8 cellular contexts compared by ENCODE assay signal in genomic region chr7:142385528-142386340, GRCh38.
A peak's percentile ranks its signal among the peaks of the same experiment; 100 is the strongest.
DNase-seq lines count a peak whose midpoint lies in the region; ATAC-seq and TF ChIP-seq lines count a peak whose summit lies in the region.

No MANE protein-coding gene starts in this region.

- H3K36me3 Mint-ChIP-seq in T-helper 2 cell treated with Interferon-gamma antibody and Interleukin-4, amounts not matched to agents 5 μg/mL and 100 μg/mL, for 36 hours (ENCODE audit: low read depth), result no peaks in the 10 kb centered on the region

- intact Hi-C loops in Right ventricle myocardium inferior (cut with DNase I) (no loop called here), cardiac septum (cut with DNase I) (no loop called here), HCT116 (cut with micrococcal nuclease) (loop anchor here (5.0 kb wide), 1 partner anchor 97 kb away; no protein-coding TSS in a partner anchor), dorsolateral prefrontal cortex (cut with DNase I) (loop anchor here in 1 of 2 donors (1.0 to 5.0 kb wide), 2 partner anchors 26 to 72 kb away; no protein-coding TSS in a partner anchor), aorta (cut with DNase I) (no loop called here)

- ATAC-seq in Right ventricle myocardium inferior, result peak; percentile 81
- peak; percentile 96 for ATAC-seq in HCT116
- ATAC-seq in aorta (ENCODE audit: low FRiP score), result peak; percentile 8

- no peak overlapping the region for H3K4me2 ChIP-seq in HCT116 (ENCODE audit: low read length)

- CTCF ChIA-PET in HCT116 (lab: Charles Lee), result interaction anchor here (0.5 to 1.6 kb wide), 4 partner anchors 47 to 410 kb away, joined by 3 to 4 read pairs (median 3); no protein-coding TSS in a partner anchor

- no peak overlapping the region for H3K27ac ChIP-seq in HCT116 (ENCODE audit: low read depth, low read length)
- peak overlapping the region in 4 of 59 donors; percentile 3 to 56 (median 26) for H3K27ac ChIP-seq in dorsolateral prefrontal cortex
- no peak overlapping the region for H3K27ac ChIP-seq in aorta (ENCODE audit: low read depth in 1 of 2, low read length in 2 of 2)

- H3K79me2 ChIP-seq in HCT116 (ENCODE audit: insufficient read depth, low read length), result no peaks in the 10 kb centered on the region

- no peaks in the 10 kb centered on the region for H3K27me3 ChIP-seq in HCT116 (ENCODE audit: insufficient read depth, low read length)
- H3K27me3 ChIP-seq in MG63, result no peaks in the 10 kb centered on the region
- no peaks in the 10 kb centered on the region for H3K27me3 ChIP-seq in dorsolateral prefrontal cortex
- no peaks in the 10 kb centered on the region for H3K27me3 ChIP-seq in aorta (ENCODE audit: control insufficient read depth in 1 of 2, insufficient read depth in 2 of 2, low read length in 1 of 2)

- peak overlapping the region; percentile 72 for H3K27ac Mint-ChIP-seq in T-helper 2 cell treated with Interferon-gamma antibody and Interleukin-4, amounts not matched to agents 5 μg/mL and 100 μg/mL, for 36 hours

- peak; percentile 66 to 88 (median 85) for TF ChIP-seq CTCF in HCT116 (IDR thresholded peaks at IDR 0.05 in 2 of 3, conservative IDR thresholded peaks at IDR 0.05 in 1 of 3; ENCODE audit: borderline replicate concordance in 1 of 3, insufficient read depth in 1 of 3, low read depth in 2 of 3, low read length in 2 of 3)
- peak in 54 of 56 donors; percentile 40 to 78 (median 60) for TF ChIP-seq CTCF in dorsolateral prefrontal cortex (IDR thresholded peaks at IDR 0.05 in 54 of 56, conservative IDR thresholded peaks at IDR 0.05 in 2 of 56; ENCODE audit: low read depth in 1 of 56, partially characterized antibody in 56 of 56)

- peak overlapping the region; percentile 65 for H3K4me3 Mint-ChIP-seq in T-helper 2 cell treated with Interferon-gamma antibody and Interleukin-4, amounts not matched to agents 5 μg/mL and 100 μg/mL, for 36 hours

- RAD21 ChIA-PET in HCT116 (lab: Charles Lee; ENCODE audit: low non-redundant PET in 1 of 2, low total read pairs in 2 of 2, uncharacterized antibody in 2 of 2, unreplicated experiment in 2 of 2), result no interaction called here

- peak overlapping the region; percentile 43 for H2AFZ ChIP-seq in HCT116 (ENCODE audit: low read depth, low read length, poor library complexity, severe bottlenecking)

- H3K27me3 Mint-ChIP-seq in T-helper 2 cell treated with Interferon-gamma antibody and Interleukin-4, amounts not matched to agents 5 μg/mL and 100 μg/mL, for 36 hours (ENCODE audit: low read depth), result peaks cover 1% of the 10 kb centered on the region

- DNase-seq in Right ventricle myocardium inferior (ENCODE audit: missing footprints), result no peak
- DNase-seq in cardiac septum (ENCODE audit: low spot score), result no peak
- peak; percentile 72 for DNase-seq in HCT116 (ENCODE audit: low read depth, low spot score)
- peak; percentile 23 for DNase-seq in MG63
- DNase-seq in T-helper 2 cell treated with Interferon-gamma antibody and Interleukin-4, amounts not matched to agents 5 μg/mL and 100 μg/mL, for 36 hours (ENCODE audit: low spot score), result peak; percentile 34
- DNase-seq in dorsolateral prefrontal cortex, result peak in 2 of 10 donors; percentile 48 to 53
- DNase-seq in midbrain (lab: John Stamatoyannopoulos, UW), result peak; percentile 79
- peak in 1 of 2 donors; percentile 63 for DNase-seq in aorta

- 47 to 52% methylated on average over 8 of the region's 8 CpGs for WGBS in aorta, 2 donors

- peak; percentile 55; the same call in 1 of the 2 replicates for TF ChIP-seq RAD21 in HCT116 (IDR thresholded peaks at IDR 0.05; ENCODE audit: low read depth)

- no peaks in the 10 kb centered on the region for H3K36me3 ChIP-seq in HCT116 (ENCODE audit: control insufficient read depth in 1 of 2, insufficient read depth in 2 of 2, low read length in 2 of 2)
- no peaks in the 10 kb centered on the region for H3K36me3 ChIP-seq in MG63
- H3K36me3 ChIP-seq in aorta (ENCODE audit: control insufficient read depth in 1 of 2, insufficient read depth in 2 of 2, low read length in 1 of 2), result no peaks in the 10 kb centered on the region

- no peak for TF ChIP-seq POLR2A in HCT116 (IDR thresholded peaks at IDR 0.05; ENCODE audit: borderline replicate concordance, extremely low read depth, insufficient read depth, insufficient read length)

- H3K9ac ChIP-seq in HCT116 (ENCODE audit: low read length), result no peak overlapping the region

- H3K4me1 ChIP-seq in HCT116 (ENCODE audit: control insufficient read depth in 1 of 2, insufficient read depth in 2 of 2, low read length in 2 of 2) (peaks cover 0 to 13% of the 10 kb centered on the region in 2 experiments; a peak in 1 of 4 replicates), aorta (ENCODE audit: control insufficient read depth in 1 of 2, insufficient read depth in 2 of 2, low read length in 2 of 2) (no peaks in the 10 kb centered on the region)

- no peaks in the 10 kb centered on the region for H3K9me2 ChIP-seq in HCT116 (ENCODE audit: insufficient read depth)

- BruUV-seq in HCT116 (replicated peaks; lab: Mats Ljungman, UMichigan), result no TSS peak

- POLR2A ChIA-PET in HCT116 (lab: Charles Lee), result no interaction called here

- H3K9me3 ChIP-seq in HCT116 (ENCODE audit: control insufficient read depth in 1 of 2, insufficient read depth in 1 of 2, low read depth in 1 of 2, low read length in 2 of 2) (no peaks in the 10 kb centered on the region), MG63 (no peaks in the 10 kb centered on the region), aorta (ENCODE audit: control insufficient read depth, low read length) (no peaks in the 10 kb centered on the region)

- no peak overlapping the region for H3K4me3 ChIP-seq in HCT116 (replicated peaks in 1 of 2; ENCODE audit: low read depth in 1 of 2, low read length in 2 of 2)
- no peak overlapping the region for H3K4me3 ChIP-seq in MG63
- H3K4me3 ChIP-seq in dorsolateral prefrontal cortex, result no peak overlapping the region
- no peak overlapping the region for H3K4me3 ChIP-seq in aorta (ENCODE audit: low read length in 2 of 2)

- no peaks in the 10 kb centered on the region for H3K9me3 Mint-ChIP-seq in T-helper 2 cell treated with Interferon-gamma antibody and Interleukin-4, amounts not matched to agents 5 μg/mL and 100 μg/mL, for 36 hours

- peaks cover 24% of the 10 kb centered on the region for H3K4me1 Mint-ChIP-seq in T-helper 2 cell treated with Interferon-gamma antibody and Interleukin-4, amounts not matched to agents 5 μg/mL and 100 μg/mL, for 36 hours (ENCODE audit: low read depth)

- H4K20me1 ChIP-seq in HCT116 (ENCODE audit: insufficient read depth), result no peaks in the 10 kb centered on the region

TF ChIP-seq in HCT116, 20 proteins besides CTCF, POLR2A, EP300 and RAD21:
- TF ChIP-seq ZFX (IDR thresholded peaks at IDR 0.05) (no peak), POLR2AphosphoS5 (IDR thresholded peaks at IDR 0.05; ENCODE audit: low read depth, low read length) (no peak), MAX (IDR thresholded peaks at IDR 0.05) (no peak), FOSL1 (IDR thresholded peaks at IDR 0.05; ENCODE audit: low read depth) (no peak), YY1 (IDR thresholded peaks at IDR 0.05; ENCODE audit: extremely low read depth, insufficient replicate concordance, low read depth, low read length) (peak; percentile 44), JUND (IDR thresholded peaks at IDR 0.05) (no peak), CBX3 (IDR thresholded peaks at IDR 0.05; ENCODE audit: low read depth) (no peak), REST (IDR thresholded peaks at IDR 0.05; ENCODE audit: low read depth) (no peak), TCF7L2 (IDR thresholded peaks at IDR 0.05; ENCODE audit: borderline replicate concordance, extremely low read depth, insufficient read depth, insufficient read length) (no peak), ELF1 (IDR thresholded peaks at IDR 0.05; ENCODE audit: borderline replicate concordance, low read depth) (no peak), SRF (IDR thresholded peaks at IDR 0.05; ENCODE audit: low read depth) (no peak), CEBPB (IDR thresholded peaks at IDR 0.05; ENCODE audit: low read depth) (peak; percentile 71; the same call in 1 of the 2 replicates), SIN3A (IDR thresholded peaks at IDR 0.05; ENCODE audit: low read depth) (no peak)
TF ChIP-seq in HCT116: peak in this region for 2.

Comparison
In these comparisons a context has a peak if more than half of its experiments do, and no peak if none do; other contexts are left out.
1. ATAC-seq: peak in every context shown above with its lines; median percentile 96 in HCT116; 81 in Right ventricle myocardium inferior; 8 in aorta.
2. DNase-seq: peak in HCT116 (single experiment), MG63 (single experiment), T-helper 2 cell treated with Interferon-gamma antibody and Interleukin-4, amounts not matched to agents 5 μg/mL and 100 μg/mL, for 36 hours (single experiment) and midbrain (single experiment); none in Right ventricle myocardium inferior (single experiment) and cardiac septum (single experiment).